ENCODE assay signal across 8 cellular contexts in the genomic region with DNA sequence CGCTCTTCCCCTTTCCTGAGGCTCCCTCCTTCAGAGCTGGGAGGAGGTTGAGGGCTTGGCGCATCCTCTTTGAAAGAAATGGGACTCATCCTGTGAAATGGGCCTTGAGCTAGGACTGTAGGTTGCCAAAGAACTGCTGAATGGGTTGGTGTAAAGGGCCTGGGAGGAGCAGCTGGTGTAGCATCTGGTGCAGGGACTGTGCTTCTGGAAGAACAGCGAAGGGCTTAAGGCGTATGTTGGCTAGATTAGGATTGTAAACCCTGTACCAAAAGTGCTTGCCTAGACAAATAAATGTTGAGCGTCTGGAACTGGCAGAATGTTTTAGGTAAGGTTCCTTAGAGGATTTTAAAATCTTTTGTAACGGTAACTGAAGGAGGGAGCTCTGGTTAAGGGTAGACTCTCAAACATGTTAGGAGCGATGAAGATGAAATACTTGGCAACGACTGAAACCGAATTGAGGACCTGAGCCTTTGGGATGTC. TPM values are rescaled to one million over a fixed set of nuclear protein-coding genes. Genes with fewer than 3 reads are reported as not detected.
DNase-seq lines count a peak whose midpoint lies in the region; ATAC-seq and TF ChIP-seq lines count a peak whose summit lies in the region.

No MANE protein-coding gene starts in this region.

- H3K4me1 ChIP-seq in A673 (ENCODE audit: insufficient read depth, low read length, poor library complexity, severe bottlenecking): peaks cover 16% of the 10 kb centered on the region
- peaks cover 1 to 26% of the 10 kb centered on the region in 2 donors for H3K4me1 ChIP-seq in lung (ENCODE audit: control insufficient read depth in 2 of 2, insufficient read depth in 2 of 2, low read length in 2 of 2)

- peaks cover 2% of the 10 kb centered on the region for H3K36me3 Mint-ChIP-seq in chondrocyte (ENCODE audit: low read depth)
- H3K36me3 Mint-ChIP-seq in type B pancreatic cell: peaks cover 4% of the 10 kb centered on the region

- TF ChIP-seq CTCF in A673 (conservative IDR thresholded peaks at IDR 0.05; ENCODE audit: low read depth, low read length) (no peak), chondrocyte (IDR thresholded peaks at IDR 0.05) (peak; percentile 17), lung (IDR thresholded peaks at IDR 0.05; ENCODE audit: control extremely low read depth, extremely low read depth) (no peak), type B pancreatic cell (conservative IDR thresholded peaks at IDR 0.05) (no peak)

- 3% methylated on average over 9 of the region's 9 CpGs for WGBS in lung, 2 donors

- no peaks in the 10 kb centered on the region for H3K36me3 ChIP-seq in A673 (ENCODE audit: insufficient read depth, low read length, poor library complexity, severe bottlenecking)
- H3K36me3 ChIP-seq in lung (ENCODE audit: control insufficient read depth in 2 of 2, insufficient read depth in 2 of 2, low read length in 2 of 2): no peaks in the 10 kb centered on the region

- BruUV-seq in A673 (replicated peaks; lab: Mats Ljungman, UMichigan): no TSS peak

- no peaks in the 10 kb centered on the region for H3K27me3 ChIP-seq in A673 (replicated peaks; ENCODE audit: insufficient read depth, low read depth, low read length, poor library complexity)
- no peaks in the 10 kb centered on the region for H3K27me3 ChIP-seq in lung (ENCODE audit: control insufficient read depth, insufficient read depth)

- H3K4me3 ChIP-seq in A673 (ENCODE audit: low read depth, low read length, poor library complexity, severe bottlenecking): peak overlapping the region; percentile 79
- peak overlapping the region; percentile 87 for H3K4me3 ChIP-seq in lung

- H3K27ac ChIP-seq in A673 (ENCODE audit: low read depth, low read length, poor library complexity, severe bottlenecking) (peak overlapping the region; percentile 98), lung (ENCODE audit: low read depth in 1 of 2, low read length in 1 of 2) (peak overlapping the region; percentile 97)

- H3K4me3 Mint-ChIP-seq in chondrocyte (ENCODE audit: unreplicated experiment) (peak overlapping the region; percentile 97), type B pancreatic cell (peak overlapping the region; percentile 97)

- no peaks in the 10 kb centered on the region for H3K27me3 Mint-ChIP-seq in chondrocyte (ENCODE audit: low read depth)
- H3K27me3 Mint-ChIP-seq in type B pancreatic cell: no peaks in the 10 kb centered on the region

- ATAC-seq in GM18498 (IDR thresholded peaks at IDR 0.05; ENCODE audit: unreplicated experiment) (peak; percentile 37), HG02884 (IDR thresholded peaks at IDR 0.05; ENCODE audit: unreplicated experiment) (peak; percentile 29), lung (ENCODE audit: insufficient read depth, low FRiP score) (peak; percentile 15)

- H3K9me3 Mint-ChIP-seq in chondrocyte (ENCODE audit: low read depth) (peaks cover 6% of the 10 kb centered on the region), type B pancreatic cell (no peaks in the 10 kb centered on the region)

- H3K4me1 Mint-ChIP-seq in chondrocyte (ENCODE audit: low read depth) (peaks cover 48% of the 10 kb centered on the region), type B pancreatic cell (ENCODE audit: unreplicated experiment) (peaks cover 23% of the 10 kb centered on the region)

- H3K27ac Mint-ChIP-seq in chondrocyte (ENCODE audit: unreplicated experiment) (peak overlapping the region; percentile 100), type B pancreatic cell (peak overlapping the region; percentile 100)

- CTCF ChIA-PET in A673 (lab: Charles Lee): interaction anchor here (0.6 kb wide), 1 partner anchor 28 kb away, joined by 7 read pairs; no protein-coding TSS in a partner anchor

- intact Hi-C loops in A673 (cut with micrococcal nuclease; ENCODE audit: unreplicated experiment): no loop called here

- DNase-seq in A673 (ENCODE audit: low spot score) (no peak), NOMO-1 treated with dmso at 0.1 percent for 144 hours (lab: John Stamatoyannopoulos, UW; ENCODE audit: unreplicated experiment) (peak; percentile 27), chondrocyte (ENCODE audit: low spot score) (no peak), lung (ENCODE audit: low spot score) (no peak), type B pancreatic cell (ENCODE audit: extremely low spot score, unreplicated experiment) (no peak), NCI-H774 (lab: John Stamatoyannopoulos, UW) (no peak)

- H3K9me3 ChIP-seq in A673 (ENCODE audit: low read depth, low read length, poor library complexity, severe bottlenecking) (no peaks in the 10 kb centered on the region), lung (ENCODE audit: control insufficient read depth in 2 of 2, insufficient read depth in 1 of 2, low read length in 1 of 2) (peaks cover 2 to 3% of the 10 kb centered on the region in 2 donors)

- POLR2A ChIA-PET in A673 (lab: Charles Lee; ENCODE audit: low non-redundant PET): no interaction called here

RNA-seq across cellular contexts. Expression of a gene that starts 0.6 kb away (rescaled TPM):
- 34.9 and 37.4 TPM in 2 replicates for total RNA-seq in A673 (2021)
- 27.4 to 30.7 TPM (median 27.6 TPM) in 3 replicates for total RNA-seq in chondrocyte
- total RNA-seq in lung: 10 to 100 TPM; 25.4 to 76.8 TPM
- polyA plus RNA-seq in lung: 10 to 100 TPM; 11.9 to 15.5 TPM
- total RNA-seq in type B pancreatic cell (ENCODE audit: low replicate concordance): 22.2 and 26.3 TPM in 2 replicates

RNA-seq across cellular contexts. Expression of a gene that starts 27.4 kb away (rescaled TPM):
- total RNA-seq in A673 (2021) (13.6 and 14.1 TPM in 2 replicates), chondrocyte (31.6 to 77.4 TPM (median 71.6 TPM) in 3 replicates), lung (10 to 100 TPM; 16.6 to 31.9 TPM), type B pancreatic cell (ENCODE audit: low replicate concordance) (7.9 and 16.4 TPM in 2 replicates)
- polyA plus RNA-seq in lung: 10 to 100 TPM; 11.5 to 49.2 TPM
